Comparison of ENCODE assay signal across 1 cellular context in the genomic region with DNA sequence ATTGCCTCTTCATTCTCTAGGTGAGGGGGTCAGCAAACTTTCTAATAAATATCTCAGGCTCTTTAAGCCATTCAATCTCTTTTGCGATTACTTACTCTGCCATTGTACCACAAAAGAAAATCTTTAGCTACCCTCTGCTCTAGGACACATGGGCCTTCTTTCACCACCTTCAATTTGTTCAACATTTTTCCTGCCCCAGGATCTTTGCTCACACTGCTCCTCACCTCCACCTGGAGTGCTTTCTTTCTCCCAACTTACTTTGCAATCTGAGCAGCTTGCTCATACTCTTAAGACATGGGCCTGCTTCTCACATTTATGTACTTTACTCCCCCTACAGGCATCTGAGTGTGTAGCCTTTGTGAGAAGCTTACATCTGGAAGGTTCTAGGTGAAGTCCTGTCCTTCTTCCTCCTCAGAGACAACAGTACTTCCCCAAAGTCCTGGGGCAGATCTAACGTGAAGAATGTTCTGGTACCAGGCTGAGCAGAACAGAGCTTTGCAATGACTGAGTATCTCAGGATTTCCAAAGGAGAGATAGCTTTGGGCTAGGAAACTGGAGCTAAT.
TF ChIP-seq lines count a peak whose summit lies in the region.

No MANE protein-coding gene starts in this region.

TF ChIP-seq in GM23338, 12 proteins besides CTCF, POLR2A, EP300 and RAD21 (continued from another document):
- TF ChIP-seq, protein P1, sequence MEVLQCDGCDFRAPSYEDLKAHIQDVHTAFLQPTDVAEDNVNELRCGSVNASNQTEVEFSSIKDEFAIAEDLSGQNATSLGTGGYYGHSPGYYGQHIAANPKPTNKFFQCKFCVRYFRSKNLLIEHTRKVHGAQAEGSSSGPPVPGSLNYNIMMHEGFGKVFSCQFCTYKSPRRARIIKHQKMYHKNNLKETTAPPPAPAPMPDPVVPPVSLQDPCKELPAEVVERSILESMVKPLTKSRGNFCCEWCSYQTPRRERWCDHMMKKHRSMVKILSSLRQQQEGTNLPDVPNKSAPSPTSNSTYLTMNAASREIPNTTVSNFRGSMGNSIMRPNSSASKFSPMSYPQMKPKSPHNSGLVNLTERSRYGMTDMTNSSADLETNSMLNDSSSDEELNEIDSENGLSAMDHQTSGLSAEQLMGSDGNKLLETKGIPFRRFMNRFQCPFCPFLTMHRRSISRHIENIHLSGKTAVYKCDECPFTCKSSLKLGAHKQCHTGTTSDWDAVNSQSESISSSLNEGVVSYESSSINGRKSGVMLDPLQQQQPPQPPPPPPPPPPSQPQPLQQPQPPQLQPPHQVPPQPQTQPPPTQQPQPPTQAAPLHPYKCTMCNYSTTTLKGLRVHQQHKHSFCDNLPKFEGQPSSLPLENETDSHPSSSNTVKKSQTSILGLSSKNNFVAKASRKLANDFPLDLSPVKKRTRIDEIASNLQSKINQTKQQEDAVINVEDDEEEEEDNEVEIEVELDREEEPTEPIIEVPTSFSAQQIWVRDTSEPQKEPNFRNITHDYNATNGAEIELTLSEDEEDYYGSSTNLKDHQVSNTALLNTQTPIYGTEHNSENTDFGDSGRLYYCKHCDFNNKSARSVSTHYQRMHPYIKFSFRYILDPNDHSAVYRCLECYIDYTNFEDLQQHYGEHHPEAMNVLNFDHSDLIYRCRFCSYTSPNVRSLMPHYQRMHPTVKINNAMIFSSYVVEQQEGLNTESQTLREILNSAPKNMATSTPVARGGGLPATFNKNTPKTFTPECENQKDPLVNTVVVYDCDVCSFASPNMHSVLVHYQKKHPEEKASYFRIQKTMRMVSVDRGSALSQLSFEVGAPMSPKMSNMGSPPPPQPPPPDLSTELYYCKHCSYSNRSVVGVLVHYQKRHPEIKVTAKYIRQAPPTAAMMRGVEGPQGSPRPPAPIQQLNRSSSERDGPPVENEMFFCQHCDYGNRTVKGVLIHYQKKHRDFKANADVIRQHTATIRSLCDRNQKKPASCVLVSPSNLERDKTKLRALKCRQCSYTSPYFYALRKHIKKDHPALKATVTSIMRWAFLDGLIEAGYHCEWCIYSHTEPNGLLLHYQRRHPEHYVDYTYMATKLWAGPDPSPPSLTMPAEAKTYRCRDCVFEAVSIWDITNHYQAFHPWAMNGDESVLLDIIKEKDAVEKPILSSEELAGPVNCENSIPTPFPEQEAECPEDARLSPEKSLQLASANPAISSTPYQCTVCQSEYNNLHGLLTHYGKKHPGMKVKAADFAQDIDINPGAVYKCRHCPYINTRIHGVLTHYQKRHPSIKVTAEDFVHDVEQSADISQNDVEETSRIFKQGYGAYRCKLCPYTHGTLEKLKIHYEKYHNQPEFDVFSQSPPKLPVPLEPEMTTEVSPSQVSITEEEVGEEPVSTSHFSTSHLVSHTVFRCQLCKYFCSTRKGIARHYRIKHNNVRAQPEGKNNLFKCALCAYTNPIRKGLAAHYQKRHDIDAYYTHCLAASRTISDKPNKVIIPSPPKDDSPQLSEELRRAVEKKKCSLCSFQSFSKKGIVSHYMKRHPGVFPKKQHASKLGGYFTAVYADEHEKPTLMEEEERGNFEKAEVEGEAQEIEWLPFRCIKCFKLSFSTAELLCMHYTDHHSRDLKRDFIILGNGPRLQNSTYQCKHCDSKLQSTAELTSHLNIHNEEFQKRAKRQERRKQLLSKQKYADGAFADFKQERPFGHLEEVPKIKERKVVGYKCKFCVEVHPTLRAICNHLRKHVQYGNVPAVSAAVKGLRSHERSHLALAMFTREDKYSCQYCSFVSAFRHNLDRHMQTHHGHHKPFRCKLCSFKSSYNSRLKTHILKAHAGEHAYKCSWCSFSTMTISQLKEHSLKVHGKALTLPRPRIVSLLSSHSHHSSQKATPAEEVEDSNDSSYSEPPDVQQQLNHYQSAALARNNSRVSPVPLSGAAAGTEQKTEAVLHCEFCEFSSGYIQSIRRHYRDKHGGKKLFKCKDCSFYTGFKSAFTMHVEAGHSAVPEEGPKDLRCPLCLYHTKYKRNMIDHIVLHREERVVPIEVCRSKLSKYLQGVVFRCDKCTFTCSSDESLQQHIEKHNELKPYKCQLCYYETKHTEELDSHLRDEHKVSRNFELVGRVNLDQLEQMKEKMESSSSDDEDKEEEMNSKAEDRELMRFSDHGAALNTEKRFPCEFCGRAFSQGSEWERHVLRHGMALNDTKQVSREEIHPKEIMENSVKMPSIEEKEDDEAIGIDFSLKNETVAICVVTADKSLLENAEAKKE (CRISPR knock-in tag; IDR thresholded peaks at IDR 0.05): peak; percentile 65; the same call in 1 of the 2 replicates
TF ChIP-seq in GM23338: peak in this region for 1.
